1 cellular context compared by ENCODE assay signal in the genomic region with DNA sequence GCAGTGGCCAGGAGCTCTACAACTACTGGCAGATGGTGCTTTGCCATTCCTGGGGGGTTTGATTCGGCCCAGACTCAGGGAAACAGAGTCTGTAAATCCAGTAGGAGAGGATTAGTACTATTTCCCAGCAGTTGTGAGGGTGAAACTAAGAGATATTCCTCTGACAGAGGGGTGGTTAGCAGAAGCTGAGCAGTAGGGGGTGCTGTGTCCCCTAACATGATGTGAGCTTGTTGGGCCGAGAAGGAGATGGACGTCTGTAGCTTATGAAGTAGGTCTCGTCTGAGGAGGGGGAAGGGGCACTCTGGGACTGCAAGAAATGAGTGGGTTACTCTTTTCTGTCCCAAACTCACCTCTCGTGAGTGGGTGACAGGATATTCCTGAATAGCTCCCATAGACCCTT.
TF ChIP-seq lines count a peak whose summit lies in the region.

No MANE protein-coding gene starts in this region.

TF ChIP-seq in HepG2, 621 proteins besides CTCF, POLR2A, EP300 and RAD21 (continued from another document and continues in another):
- TF ChIP-seq, protein P1, sequence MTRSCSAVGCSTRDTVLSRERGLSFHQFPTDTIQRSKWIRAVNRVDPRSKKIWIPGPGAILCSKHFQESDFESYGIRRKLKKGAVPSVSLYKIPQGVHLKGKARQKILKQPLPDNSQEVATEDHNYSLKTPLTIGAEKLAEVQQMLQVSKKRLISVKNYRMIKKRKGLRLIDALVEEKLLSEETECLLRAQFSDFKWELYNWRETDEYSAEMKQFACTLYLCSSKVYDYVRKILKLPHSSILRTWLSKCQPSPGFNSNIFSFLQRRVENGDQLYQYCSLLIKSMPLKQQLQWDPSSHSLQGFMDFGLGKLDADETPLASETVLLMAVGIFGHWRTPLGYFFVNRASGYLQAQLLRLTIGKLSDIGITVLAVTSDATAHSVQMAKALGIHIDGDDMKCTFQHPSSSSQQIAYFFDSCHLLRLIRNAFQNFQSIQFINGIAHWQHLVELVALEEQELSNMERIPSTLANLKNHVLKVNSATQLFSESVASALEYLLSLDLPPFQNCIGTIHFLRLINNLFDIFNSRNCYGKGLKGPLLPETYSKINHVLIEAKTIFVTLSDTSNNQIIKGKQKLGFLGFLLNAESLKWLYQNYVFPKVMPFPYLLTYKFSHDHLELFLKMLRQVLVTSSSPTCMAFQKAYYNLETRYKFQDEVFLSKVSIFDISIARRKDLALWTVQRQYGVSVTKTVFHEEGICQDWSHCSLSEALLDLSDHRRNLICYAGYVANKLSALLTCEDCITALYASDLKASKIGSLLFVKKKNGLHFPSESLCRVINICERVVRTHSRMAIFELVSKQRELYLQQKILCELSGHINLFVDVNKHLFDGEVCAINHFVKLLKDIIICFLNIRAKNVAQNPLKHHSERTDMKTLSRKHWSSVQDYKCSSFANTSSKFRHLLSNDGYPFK (CRISPR knock-in tag; IDR thresholded peaks at IDR 0.05; ENCODE audit: borderline replicate concordance), result no peak
- TF ChIP-seq SAFB2 (CRISPR knock-in tag; IDR thresholded peaks at IDR 0.05; ENCODE audit: borderline replicate concordance, low read depth) (no peak), NCOA1 (CRISPR knock-in tag; IDR thresholded peaks at IDR 0.05) (no peak), ZNF629 (CRISPR knock-in tag; conservative IDR thresholded peaks at IDR 0.05) (no peak), ZNF776 (CRISPR knock-in tag; IDR thresholded peaks at IDR 0.05) (no peak), ZNF441 (CRISPR knock-in tag; IDR thresholded peaks at IDR 0.05; ENCODE audit: borderline replicate concordance) (no peak), SMC3 (IDR thresholded peaks at IDR 0.05; ENCODE audit: low read length) (peak; percentile 77), ZNF431 (CRISPR knock-in tag; IDR thresholded peaks at IDR 0.05; ENCODE audit: borderline replicate concordance, low read depth) (no peak), SIN3B (IDR thresholded peaks at IDR 0.05; ENCODE audit: low read length) (no peak), MLLT10 (CRISPR knock-in tag; IDR thresholded peaks at IDR 0.05) (no peak), ZNF781 (CRISPR knock-in tag; IDR thresholded peaks at IDR 0.05; ENCODE audit: borderline replicate concordance, not compliant biosample characterization) (no peak), SP5 (CRISPR knock-in tag; IDR thresholded peaks at IDR 0.05; ENCODE audit: borderline replicate concordance, low read depth) (no peak), SALL1 (CRISPR knock-in tag; IDR thresholded peaks at IDR 0.05) (peak; percentile 35; the same call in 1 of the 2 replicates), ZNF605 (CRISPR knock-in tag; IDR thresholded peaks at IDR 0.05) (no peak), NBN (conservative IDR thresholded peaks at IDR 0.05) (no peak), BRD4 (CRISPR knock-in tag; IDR thresholded peaks at IDR 0.05) (no peak), ZNF660 (CRISPR knock-in tag; IDR thresholded peaks at IDR 0.05; ENCODE audit: borderline replicate concordance, low read depth) (no peak), THAP11 (CRISPR knock-in tag; IDR thresholded peaks at IDR 0.05) (0 out of 2 replicates have a peak, but pooled peaks have one; percentile 21), HMGA1 (CRISPR knock-in tag; conservative IDR thresholded peaks at IDR 0.05) (no peak), NFE2L2 (IDR thresholded peaks at IDR 0.05; ENCODE audit: low read length) (no peak), KMT2B (CRISPR knock-in tag; IDR thresholded peaks at IDR 0.05) (no peak), ETV5 (CRISPR knock-in tag; IDR thresholded peaks at IDR 0.05; ENCODE audit: borderline replicate concordance) (0 out of 2 replicates have a peak, but pooled peaks have one; percentile 12), FOSL2 (CRISPR knock-in tag; IDR thresholded peaks at IDR 0.05) (peak; percentile 21; the same call in 1 of the 2 replicates), ERF (CRISPR knock-in tag; IDR thresholded peaks at IDR 0.05) (peak; percentile 37; the same call in 1 of the 2 replicates), ZMYM3 (CRISPR knock-in tag; IDR thresholded peaks at IDR 0.05) (no peak), ETV6 (CRISPR knock-in tag; conservative IDR thresholded peaks at IDR 0.05) (no peak), HNRNPK (IDR thresholded peaks at IDR 0.05; ENCODE audit: low read depth, low read length, poor library complexity, severe bottlenecking) (no peak), ZSCAN21 (CRISPR knock-in tag; IDR thresholded peaks at IDR 0.05; ENCODE audit: borderline replicate concordance) (no peak), FOXP1 (IDR thresholded peaks at IDR 0.05) (no peak), FOXP1 (CRISPR knock-in tag; IDR thresholded peaks at IDR 0.05) (no peak), NKX3-1 (CRISPR knock-in tag; IDR thresholded peaks at IDR 0.05) (no peak), FOXM1 (CRISPR knock-in tag; IDR thresholded peaks at IDR 0.05) (no peak), TEAD3 (CRISPR knock-in tag; optimal IDR thresholded peaks at IDR 0.05; ENCODE audit: borderline replicate concordance) (peak; percentile 30), ZNF607 (CRISPR knock-in tag; IDR thresholded peaks at IDR 0.05; ENCODE audit: borderline replicate concordance) (0 out of 2 replicates have a peak, but pooled peaks have one; percentile 29), GATAD2A (CRISPR knock-in tag; IDR thresholded peaks at IDR 0.05) (0 out of 2 replicates have a peak, but pooled peaks have one; percentile 21), CBX5 (CRISPR knock-in tag; IDR thresholded peaks at IDR 0.05; ENCODE audit: borderline replicate concordance) (0 out of 2 replicates have a peak, but pooled peaks have one; percentile 39), ZNF451 (CRISPR knock-in tag; IDR thresholded peaks at IDR 0.05) (no peak)
- TF ChIP-seq, protein P2, sequence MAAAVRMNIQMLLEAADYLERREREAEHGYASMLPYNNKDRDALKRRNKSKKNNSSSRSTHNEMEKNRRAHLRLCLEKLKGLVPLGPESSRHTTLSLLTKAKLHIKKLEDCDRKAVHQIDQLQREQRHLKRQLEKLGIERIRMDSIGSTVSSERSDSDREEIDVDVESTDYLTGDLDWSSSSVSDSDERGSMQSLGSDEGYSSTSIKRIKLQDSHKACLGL (CRISPR knock-in tag; IDR thresholded peaks at IDR 0.05), result no peak
- TF ChIP-seq, protein P3, sequence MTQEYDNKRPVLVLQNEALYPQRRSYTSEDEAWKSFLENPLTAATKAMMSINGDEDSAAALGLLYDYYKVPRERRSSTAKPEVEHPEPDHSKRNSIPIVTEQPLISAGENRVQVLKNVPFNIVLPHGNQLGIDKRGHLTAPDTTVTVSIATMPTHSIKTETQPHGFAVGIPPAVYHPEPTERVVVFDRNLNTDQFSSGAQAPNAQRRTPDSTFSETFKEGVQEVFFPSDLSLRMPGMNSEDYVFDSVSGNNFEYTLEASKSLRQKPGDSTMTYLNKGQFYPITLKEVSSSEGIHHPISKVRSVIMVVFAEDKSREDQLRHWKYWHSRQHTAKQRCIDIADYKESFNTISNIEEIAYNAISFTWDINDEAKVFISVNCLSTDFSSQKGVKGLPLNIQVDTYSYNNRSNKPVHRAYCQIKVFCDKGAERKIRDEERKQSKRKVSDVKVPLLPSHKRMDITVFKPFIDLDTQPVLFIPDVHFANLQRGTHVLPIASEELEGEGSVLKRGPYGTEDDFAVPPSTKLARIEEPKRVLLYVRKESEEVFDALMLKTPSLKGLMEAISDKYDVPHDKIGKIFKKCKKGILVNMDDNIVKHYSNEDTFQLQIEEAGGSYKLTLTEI (CRISPR knock-in tag; conservative IDR thresholded peaks at IDR 0.05), result no peak
- TF ChIP-seq, protein P4, sequence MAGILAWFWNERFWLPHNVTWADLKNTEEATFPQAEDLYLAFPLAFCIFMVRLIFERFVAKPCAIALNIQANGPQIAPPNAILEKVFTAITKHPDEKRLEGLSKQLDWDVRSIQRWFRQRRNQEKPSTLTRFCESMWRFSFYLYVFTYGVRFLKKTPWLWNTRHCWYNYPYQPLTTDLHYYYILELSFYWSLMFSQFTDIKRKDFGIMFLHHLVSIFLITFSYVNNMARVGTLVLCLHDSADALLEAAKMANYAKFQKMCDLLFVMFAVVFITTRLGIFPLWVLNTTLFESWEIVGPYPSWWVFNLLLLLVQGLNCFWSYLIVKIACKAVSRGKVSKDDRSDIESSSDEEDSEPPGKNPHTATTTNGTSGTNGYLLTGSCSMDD (CRISPR knock-in tag; IDR thresholded peaks at IDR 0.05), result no peak
- TF ChIP-seq, protein P5, sequence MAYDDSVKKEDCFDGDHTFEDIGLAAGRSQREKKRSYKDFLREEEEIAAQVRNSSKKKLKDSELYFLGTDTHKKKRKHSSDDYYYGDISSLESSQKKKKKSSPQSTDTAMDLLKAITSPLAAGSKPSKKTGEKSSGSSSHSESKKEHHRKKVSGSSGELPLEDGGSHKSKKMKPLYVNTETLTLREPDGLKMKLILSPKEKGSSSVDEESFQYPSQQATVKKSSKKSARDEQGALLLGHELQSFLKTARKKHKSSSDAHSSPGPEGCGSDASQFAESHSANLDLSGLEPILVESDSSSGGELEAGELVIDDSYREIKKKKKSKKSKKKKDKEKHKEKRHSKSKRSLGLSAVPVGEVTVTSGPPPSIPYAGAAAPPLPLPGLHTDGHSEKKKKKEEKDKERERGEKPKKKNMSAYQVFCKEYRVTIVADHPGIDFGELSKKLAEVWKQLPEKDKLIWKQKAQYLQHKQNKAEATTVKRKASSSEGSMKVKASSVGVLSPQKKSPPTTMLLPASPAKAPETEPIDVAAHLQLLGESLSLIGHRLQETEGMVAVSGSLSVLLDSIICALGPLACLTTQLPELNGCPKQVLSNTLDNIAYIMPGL (CRISPR knock-in tag; IDR thresholded peaks at IDR 0.05; ENCODE audit: borderline replicate concordance in 1 of 2, low read depth in 1 of 2), result 0 out of 4 replicates have a peak, but pooled peaks of 1 of the 2 experiments have one; percentile 26
- TF ChIP-seq, protein P6, sequence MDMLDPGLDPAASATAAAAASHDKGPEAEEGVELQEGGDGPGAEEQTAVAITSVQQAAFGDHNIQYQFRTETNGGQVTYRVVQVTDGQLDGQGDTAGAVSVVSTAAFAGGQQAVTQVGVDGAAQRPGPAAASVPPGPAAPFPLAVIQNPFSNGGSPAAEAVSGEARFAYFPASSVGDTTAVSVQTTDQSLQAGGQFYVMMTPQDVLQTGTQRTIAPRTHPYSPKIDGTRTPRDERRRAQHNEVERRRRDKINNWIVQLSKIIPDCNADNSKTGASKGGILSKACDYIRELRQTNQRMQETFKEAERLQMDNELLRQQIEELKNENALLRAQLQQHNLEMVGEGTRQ (IDR thresholded peaks at IDR 0.05; ENCODE audit: low read depth, low read length), result no peak
- TF ChIP-seq, protein P6 (CRISPR knock-in tag; IDR thresholded peaks at IDR 0.05; ENCODE audit: borderline replicate concordance), result no peak
- TF ChIP-seq, protein P7, sequence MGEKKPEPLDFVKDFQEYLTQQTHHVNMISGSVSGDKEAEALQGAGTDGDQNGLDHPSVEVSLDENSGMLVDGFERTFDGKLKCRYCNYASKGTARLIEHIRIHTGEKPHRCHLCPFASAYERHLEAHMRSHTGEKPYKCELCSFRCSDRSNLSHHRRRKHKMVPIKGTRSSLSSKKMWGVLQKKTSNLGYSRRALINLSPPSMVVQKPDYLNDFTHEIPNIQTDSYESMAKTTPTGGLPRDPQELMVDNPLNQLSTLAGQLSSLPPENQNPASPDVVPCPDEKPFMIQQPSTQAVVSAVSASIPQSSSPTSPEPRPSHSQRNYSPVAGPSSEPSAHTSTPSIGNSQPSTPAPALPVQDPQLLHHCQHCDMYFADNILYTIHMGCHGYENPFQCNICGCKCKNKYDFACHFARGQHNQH (CRISPR knock-in tag; IDR thresholded peaks at IDR 0.05), result 0 out of 2 replicates have a peak, but pooled peaks have one; percentile 18
- TF ChIP-seq, protein P8, sequence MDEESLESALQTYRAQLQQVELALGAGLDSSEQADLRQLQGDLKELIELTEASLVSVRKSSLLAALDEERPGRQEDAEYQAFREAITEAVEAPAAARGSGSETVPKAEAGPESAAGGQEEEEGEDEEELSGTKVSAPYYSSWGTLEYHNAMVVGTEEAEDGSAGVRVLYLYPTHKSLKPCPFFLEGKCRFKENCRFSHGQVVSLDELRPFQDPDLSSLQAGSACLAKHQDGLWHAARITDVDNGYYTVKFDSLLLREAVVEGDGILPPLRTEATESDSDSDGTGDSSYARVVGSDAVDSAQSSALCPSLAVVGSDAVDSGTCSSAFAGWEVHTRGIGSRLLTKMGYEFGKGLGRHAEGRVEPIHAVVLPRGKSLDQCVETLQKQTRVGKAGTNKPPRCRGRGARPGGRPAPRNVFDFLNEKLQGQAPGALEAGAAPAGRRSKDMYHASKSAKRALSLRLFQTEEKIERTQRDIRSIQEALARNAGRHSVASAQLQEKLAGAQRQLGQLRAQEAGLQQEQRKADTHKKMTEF (CRISPR knock-in tag; IDR thresholded peaks at IDR 0.05), result 0 out of 2 replicates have a peak, but pooled peaks have one; percentile 40
- TF ChIP-seq, protein P9, sequence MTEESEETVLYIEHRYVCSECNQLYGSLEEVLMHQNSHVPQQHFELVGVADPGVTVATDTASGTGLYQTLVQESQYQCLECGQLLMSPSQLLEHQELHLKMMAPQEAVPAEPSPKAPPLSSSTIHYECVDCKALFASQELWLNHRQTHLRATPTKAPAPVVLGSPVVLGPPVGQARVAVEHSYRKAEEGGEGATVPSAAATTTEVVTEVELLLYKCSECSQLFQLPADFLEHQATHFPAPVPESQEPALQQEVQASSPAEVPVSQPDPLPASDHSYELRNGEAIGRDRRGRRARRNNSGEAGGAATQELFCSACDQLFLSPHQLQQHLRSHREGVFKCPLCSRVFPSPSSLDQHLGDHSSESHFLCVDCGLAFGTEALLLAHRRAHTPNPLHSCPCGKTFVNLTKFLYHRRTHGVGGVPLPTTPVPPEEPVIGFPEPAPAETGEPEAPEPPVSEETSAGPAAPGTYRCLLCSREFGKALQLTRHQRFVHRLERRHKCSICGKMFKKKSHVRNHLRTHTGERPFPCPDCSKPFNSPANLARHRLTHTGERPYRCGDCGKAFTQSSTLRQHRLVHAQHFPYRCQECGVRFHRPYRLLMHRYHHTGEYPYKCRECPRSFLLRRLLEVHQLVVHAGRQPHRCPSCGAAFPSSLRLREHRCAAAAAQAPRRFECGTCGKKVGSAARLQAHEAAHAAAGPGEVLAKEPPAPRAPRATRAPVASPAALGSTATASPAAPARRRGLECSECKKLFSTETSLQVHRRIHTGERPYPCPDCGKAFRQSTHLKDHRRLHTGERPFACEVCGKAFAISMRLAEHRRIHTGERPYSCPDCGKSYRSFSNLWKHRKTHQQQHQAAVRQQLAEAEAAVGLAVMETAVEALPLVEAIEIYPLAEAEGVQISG (CRISPR knock-in tag; IDR thresholded peaks at IDR 0.05), result no peak
- TF ChIP-seq, protein P10, sequence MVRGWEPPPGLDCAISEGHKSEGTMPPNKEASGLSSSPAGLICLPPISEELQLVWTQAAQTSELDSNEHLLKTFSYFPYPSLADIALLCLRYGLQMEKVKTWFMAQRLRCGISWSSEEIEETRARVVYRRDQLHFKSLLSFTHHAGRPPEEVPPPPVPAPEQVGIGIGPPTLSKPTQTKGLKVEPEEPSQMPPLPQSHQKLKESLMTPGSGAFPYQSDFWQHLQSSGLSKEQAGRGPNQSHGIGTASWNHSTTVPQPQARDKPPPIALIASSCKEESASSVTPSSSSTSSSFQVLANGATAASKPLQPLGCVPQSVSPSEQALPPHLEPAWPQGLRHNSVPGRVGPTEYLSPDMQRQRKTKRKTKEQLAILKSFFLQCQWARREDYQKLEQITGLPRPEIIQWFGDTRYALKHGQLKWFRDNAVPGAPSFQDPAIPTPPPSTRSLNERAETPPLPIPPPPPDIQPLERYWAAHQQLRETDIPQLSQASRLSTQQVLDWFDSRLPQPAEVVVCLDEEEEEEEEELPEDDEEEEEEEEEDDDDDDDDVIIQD (CRISPR knock-in tag; IDR thresholded peaks at IDR 0.05; ENCODE audit: low read depth), result no peak
